1 cellular context compared by ENCODE assay signal in genomic region chr5:2913306-2913705, GRCh38.
TF ChIP-seq lines count a peak whose summit lies in the region.

No MANE protein-coding gene starts in this region.

TF ChIP-seq in H1, 55 proteins besides CTCF, POLR2A, EP300 and RAD21:
- TF ChIP-seq CTBP2 (IDR thresholded peaks at IDR 0.05; ENCODE audit: borderline replicate concordance, insufficient read depth, insufficient read length, low read length), result no peak
- TF ChIP-seq CHD7 (IDR thresholded peaks at IDR 0.05; ENCODE audit: insufficient replicate concordance, low read length), result no peak
- no peak for TF ChIP-seq CHD2 (IDR thresholded peaks at IDR 0.05; ENCODE audit: low read length)
- TF ChIP-seq USF2 (IDR thresholded peaks at IDR 0.05; ENCODE audit: low read length), result no peak
- TF ChIP-seq FOSL1 (IDR thresholded peaks at IDR 0.05; ENCODE audit: insufficient read depth, low read depth, low read length), result no peak
- TF ChIP-seq TEAD4 (IDR thresholded peaks at IDR 0.05; ENCODE audit: low read depth, low read length), result no peak
- no peak for TF ChIP-seq MAX (IDR thresholded peaks at IDR 0.05)
- TF ChIP-seq YY1 (IDR thresholded peaks at IDR 0.05; ENCODE audit: low read depth, low read length), result no peak
- no peak for TF ChIP-seq POLR2AphosphoS5 (IDR thresholded peaks at IDR 0.05; ENCODE audit: low read depth, low read length)
- TF ChIP-seq BRCA1 (IDR thresholded peaks at IDR 0.05; ENCODE audit: low read depth, low read length), result no peak
- no peak for TF ChIP-seq JUN (IDR thresholded peaks at IDR 0.05; ENCODE audit: low read depth, low read length)
- no peak for TF ChIP-seq TAF7 (optimal IDR thresholded peaks at IDR 0.05; ENCODE audit: borderline replicate concordance, low read depth, low read length)
- TF ChIP-seq TBP (IDR thresholded peaks at IDR 0.05; ENCODE audit: low read depth, low read length), result no peak
